33 cellular contexts compared by ENCODE assay signal in the genomic region with DNA sequence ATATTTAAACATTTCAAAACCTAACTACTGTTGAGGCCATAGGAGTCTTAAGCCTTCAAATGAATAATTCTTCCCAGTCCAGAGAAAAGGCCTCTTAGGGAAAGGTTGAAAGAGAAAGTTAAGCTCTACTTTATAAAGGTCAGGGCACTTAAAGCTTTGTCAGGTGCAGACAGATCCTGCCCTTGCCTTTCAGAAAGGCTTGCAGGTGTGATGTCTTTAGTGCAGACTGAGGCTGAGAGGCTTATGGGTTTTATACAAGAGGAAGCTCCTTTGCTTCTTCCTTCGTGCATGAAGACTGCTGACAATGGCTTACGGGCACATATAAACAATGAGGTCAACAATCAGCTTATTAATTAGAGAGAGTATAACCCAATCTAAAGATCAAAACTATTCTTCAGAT.
"Had no signal": no experiment of that assay in that cellular context is flagged by ENCODE, and none has a peak within 500 bp of the region (broad histone marks: within the 10 kb centered on the region; RNA-seq: fewer than 3 reads in every experiment).

No MANE protein-coding gene starts in this region.

- H3K4me1 ChIP-seq: ascending aorta, Peyer's patch had no signal

- H3K27ac ChIP-seq: ascending aorta, coronary artery, Peyer's patch, RWPE1, WERI-Rb-1 had no signal

- DNase-seq: activated CD4-positive, alpha-beta T cell treated with anti-CD3 and anti-CD28 coated beads, Interleukin-2, amount 10 ng/mL, durations not matched to agents 24 days and 14 days; activated CD4-positive, alpha-beta T cell treated with anti-CD3 and anti-CD28 coated beads, Interleukin-2, amount 50 U/mL, for 4 hours; activated CD8-positive, alpha-beta T cell treated with anti-CD3 and anti-CD28 coated beads for 36 hours; activated effector memory CD4-positive, alpha-beta T cell treated with anti-CD3 and anti-CD28 coated beads, Interleukin-2, amount 50 U/mL, for 16 hours; activated naive CD4-positive, alpha-beta T cell; activated naive CD4-positive, alpha-beta T cell treated with anti-CD3 and anti-CD28 coated beads, Interleukin-2, amount 50 U/mL, for 16 hours; activated naive CD8-positive, alpha-beta T cell treated with anti-CD3 and anti-CD28 coated beads, Interleukin-2, amount 10 ng/mL, durations not matched to agents 7 days and 5 days; activated T-cell treated with anti-CD3 and anti-CD28 coated beads, Interleukin-2, amount 50 U/mL, for 1 hour; activated T-cell treated with anti-CD3 and anti-CD28 coated beads, Interleukin-2, amount 50 U/mL, for 72 hours; amygdala; Karpas-422; NCI-H1048; NCI-H1105 treated with DMSO at 0.1 percent for 48 hours; NCI-H1436; NCI-H1694; NCI-H1930; NCI-H2081 treated with DMSO at 0.1 percent for 48 hours; NCI-H2171; NCI-H524; NCI-H69; NCI-H82; PC-3; Peyer's patch; SW 1271; T-helper 1 cell; T-helper 2 cell; T-helper 9 cell; WERI-Rb-1 had no signal

- H3K36me3 Mint-ChIP-seq: activated naive CD8-positive, alpha-beta T cell treated with anti-CD3 and anti-CD28 coated beads, Interleukin-2, amount 10 ng/mL, durations not matched to agents 7 days and 5 days had no signal

- ATAC-seq: activated CD8-positive, alpha-beta T cell treated with anti-CD3 and anti-CD28 coated beads for 36 hours; activated T-cell treated with anti-CD3 and anti-CD28 coated beads, Interleukin-2, amount 50 U/mL, for 72 hours; activated T-helper 17 cell treated with anti-CD3 and anti-CD28 coated beads, Interleukin-2, amount 50 U/mL, for 72 hours; PC-3; Right ventricle myocardium inferior had no signal

- H3K27me3 ChIP-seq: ascending aorta, Peyer's patch had no signal

- H3K9me3 Mint-ChIP-seq: activated CD4-positive, alpha-beta T cell treated with anti-CD3 and anti-CD28 coated beads, Interleukin-2, amount 10 ng/mL, durations not matched to agents 24 days and 14 days; activated CD8-positive, alpha-beta T cell treated with anti-CD3 and anti-CD28 coated beads for 36 hours; activated naive CD8-positive, alpha-beta T cell treated with anti-CD3 and anti-CD28 coated beads, Interleukin-2, amount 10 ng/mL, durations not matched to agents 7 days and 5 days had no signal

- H3K4me3 ChIP-seq: ascending aorta, coronary artery, Peyer's patch had no signal

- H3K36me3 ChIP-seq: ascending aorta, Peyer's patch, WERI-Rb-1 had no signal

- H3K9me3 ChIP-seq: ascending aorta, Peyer's patch had no signal

- H3K27ac Mint-ChIP-seq: activated CD4-positive, alpha-beta T cell treated with anti-CD3 and anti-CD28 coated beads, Interleukin-2, amount 10 ng/mL, durations not matched to agents 24 days and 14 days; activated CD8-positive, alpha-beta T cell treated with anti-CD3 and anti-CD28 coated beads for 36 hours; activated naive CD8-positive, alpha-beta T cell treated with anti-CD3 and anti-CD28 coated beads, Interleukin-2, amount 10 ng/mL, durations not matched to agents 7 days and 5 days; activated T-cell treated with anti-CD3 and anti-CD28 coated beads, Interleukin-2, amount 50 U/mL, for 72 hours; activated T-helper 17 cell treated with anti-CD3 and anti-CD28 coated beads, Interleukin-2, amount 50 U/mL, for 72 hours had no signal
